In genomic region chr1:109898842-109899241, GRCh38 we compare ENCODE assay signal across 20 cellular contexts. TPM values are rescaled to one million over a fixed set of nuclear protein-coding genes. Genes with fewer than 3 reads are reported as not detected.
DNase-seq lines count a peak whose midpoint lies in the region; ATAC-seq, FAIRE-seq and TF ChIP-seq lines count a peak whose summit lies in the region.
"Had no signal": no experiment of that assay in that cellular context is flagged by ENCODE, and none has a peak within 500 bp of the region (broad histone marks: within the 10 kb centered on the region; RNA-seq: fewer than 3 reads in every experiment).

No MANE protein-coding gene starts in this region.

- H3K4me1 ChIP-seq in mammary epithelial cell (ENCODE audit: insufficient read depth, low read length) (peaks cover 23% of the 10 kb centered on the region), Panc1 (ENCODE audit: control insufficient read depth, insufficient read depth, low read length) (peaks cover 4% of the 10 kb centered on the region; the same call in 1 of the 2 replicates), endothelial cell of umbilical vein (ENCODE audit: control insufficient read depth, extremely low read depth, insufficient read depth, low read length) (peaks cover 30% of the 10 kb centered on the region), neutrophil (ENCODE audit: control insufficient read depth in 1 of 2, insufficient read depth in 1 of 2, low read depth in 1 of 2, low read length in 1 of 2) (peaks cover 71 to 79% of the 10 kb centered on the region in 2 experiments), mucosa of descending colon (ENCODE audit: low read depth) (no peaks in the 10 kb centered on the region)

- H3K27me3 ChIP-seq in mammary epithelial cell (ENCODE audit: insufficient read depth, low read length), result no peaks in the 10 kb centered on the region
- no peaks in the 10 kb centered on the region for H3K27me3 ChIP-seq in Panc1 (ENCODE audit: control insufficient read depth, insufficient read depth, low read length)
- no peaks in the 10 kb centered on the region for H3K27me3 ChIP-seq in endothelial cell of umbilical vein (ENCODE audit: control insufficient read depth in 2 of 2, insufficient read depth in 2 of 2, low read length in 2 of 2)
- H3K27me3 ChIP-seq in neutrophil, result no peaks in the 10 kb centered on the region

- H3K79me2 ChIP-seq in mammary epithelial cell (ENCODE audit: insufficient read depth, low read length) (no peaks in the 10 kb centered on the region), endothelial cell of umbilical vein (ENCODE audit: control insufficient read depth, insufficient read depth, low read length) (no peaks in the 10 kb centered on the region)

- DNase-seq in MCF 10A (ENCODE audit: unreplicated experiment) (peak; percentile 38), mammary epithelial cell (no peak), Panc1 (ENCODE audit: low read depth, low spot score) (no peak), endothelial cell of umbilical vein (ENCODE audit: low read depth, low spot score) (peak; percentile 36), mucosa of descending colon (no peak), H54 (ENCODE audit: insufficient read length, low spot score) (no peak), NCI-H1417 treated with DMSO at 0.1 percent for 48 hours (lab: John Stamatoyannopoulos, UW) (no peak)
- DNase-seq: AML-193; CD4-positive, alpha-beta T cell; DMS153; DMS79; GDM1; GM23248; HCEC 1CT had no signal

- POLR2A ChIA-PET in MCF 10A (lab: Yijun Ruan, JAX) (no interaction called here), Panc1 (lab: Charles Lee) (no interaction called here), endothelial cell of umbilical vein (lab: Charles Lee) (no interaction called here)

- no peaks in the 10 kb centered on the region for H3K36me3 ChIP-seq in mammary epithelial cell (ENCODE audit: insufficient read depth, low read length)
- H3K36me3 ChIP-seq in Panc1 (ENCODE audit: control insufficient read depth, insufficient read depth, low read length), result no peaks in the 10 kb centered on the region
- H3K36me3 ChIP-seq in endothelial cell of umbilical vein (ENCODE audit: control insufficient read depth in 2 of 2, extremely low read depth in 1 of 2, insufficient read depth in 2 of 2, low read length in 2 of 2), result no peaks in the 10 kb centered on the region
- no peaks in the 10 kb centered on the region for H3K36me3 ChIP-seq in neutrophil
- H3K36me3 ChIP-seq in mucosa of descending colon (ENCODE audit: low read depth), result no peaks in the 10 kb centered on the region

- BruUV-seq in MCF 10A (replicated peaks; lab: Mats Ljungman, UMichigan) (no TSS peak), mammary epithelial cell (replicated peaks; lab: Mats Ljungman, UMichigan) (no TSS peak), Panc1 (replicated peaks; lab: Mats Ljungman, UMichigan) (no TSS peak), endothelial cell of umbilical vein (replicated peaks; lab: Mats Ljungman, UMichigan) (no TSS peak)

- in situ Hi-C loops in mammary epithelial cell (cut with MboI; ENCODE audit: low sequenced_read_pairs in 2 of 2) (no loop called here), Panc1 (cut with HindIII; ENCODE audit: low pct_unique_long_range_greater_than_20kb, low sequenced_read_pairs) (no loop called here)

- no peak overlapping the region for H3K4me3 Mint-ChIP-seq in MCF 10A (ENCODE audit: unreplicated experiment)
- H3K4me3 Mint-ChIP-seq: CD4-positive, alpha-beta T cell had no signal

- FAIRE-seq in endothelial cell of umbilical vein (lab: Jason Lieb, UNC) (peak; percentile 59), H54 (lab: Jason Lieb, UNC) (no peak)
- FAIRE-seq: A549, GM12892, GM18507 had no signal

- no peaks in the 10 kb centered on the region for H3K9me3 Mint-ChIP-seq in MCF 10A (ENCODE audit: unreplicated experiment)
- H3K9me3 Mint-ChIP-seq: CD4-positive, alpha-beta T cell had no signal

- no peaks in the 10 kb centered on the region for H3K36me3 Mint-ChIP-seq in MCF 10A (ENCODE audit: insufficient read depth, unreplicated experiment)

- ATAC-seq in Panc1, result no peak
- no peak for ATAC-seq in mucosa of descending colon
- ATAC-seq: A549 had no signal

- H3K9ac ChIP-seq in mammary epithelial cell (ENCODE audit: insufficient read depth, low read length), result no peak overlapping the region
- no peak overlapping the region for H3K9ac ChIP-seq in endothelial cell of umbilical vein (replicated peaks; ENCODE audit: extremely low read depth, insufficient read depth, low read length)
- H3K9ac ChIP-seq: GM23248 had no signal

- H3K9me1 ChIP-seq in endothelial cell of umbilical vein (replicated peaks; ENCODE audit: control insufficient read depth, extremely low read depth, insufficient read depth, low read length), result no peaks in the 10 kb centered on the region

- WGBS in mammary epithelial cell (ENCODE audit: low coverage, missing lambda C conversion rate), result 100% methylated on average over 2 of the region's 2 CpGs

- CTCF ChIA-PET in MCF 10A (lab: Yijun Ruan, JAX), result no interaction called here
- CTCF ChIA-PET in mammary epithelial cell (lab: Charles Lee; ENCODE audit: low non-redundant PET), result no interaction called here
- CTCF ChIA-PET in Panc1 (lab: Charles Lee), result interaction anchor here (0.5 kb wide), 1 partner anchor 359 kb away, joined by 3 read pairs; the partner anchor contains the start of gene GPR61
- CTCF ChIA-PET in endothelial cell of umbilical vein (lab: Charles Lee), result interaction anchor here (1.2 kb wide), 1 partner anchor 85 kb away, joined by 7 read pairs; the partner anchor contains the start of gene AHCYL1

- no peak for TF ChIP-seq CTCF in MCF 10A (IDR thresholded peaks at IDR 0.05; ENCODE audit: unreplicated experiment)
- TF ChIP-seq CTCF in mammary epithelial cell (conservative IDR thresholded peaks at IDR 0.05 in 1 of 2, IDR thresholded peaks at IDR 0.05 in 1 of 2; ENCODE audit: extremely low read depth in 1 of 2, insufficient read depth in 1 of 2, low read depth in 1 of 2, low read length in 2 of 2), result no peak
- TF ChIP-seq CTCF in Panc1 (IDR thresholded peaks at IDR 0.05), result no peak
- no peak for TF ChIP-seq CTCF in endothelial cell of umbilical vein (IDR thresholded peaks at IDR 0.05; ENCODE audit: extremely low read depth in 1 of 2, insufficient read depth in 1 of 2, low read depth in 1 of 2, low read length in 2 of 2)
- no peak for TF ChIP-seq CTCF in neutrophil (IDR thresholded peaks at IDR 0.05)
- TF ChIP-seq CTCF in mucosa of descending colon (IDR thresholded peaks at IDR 0.05), result no peak

- no peak overlapping the region for H2AFZ ChIP-seq in mammary epithelial cell (ENCODE audit: low read depth, low read length)
- H2AFZ ChIP-seq in endothelial cell of umbilical vein (ENCODE audit: low read depth, low read length), result no peak overlapping the region
- H2AFZ ChIP-seq: GM23248 had no signal

- TF ChIP-seq POLR2A in endothelial cell of umbilical vein (IDR thresholded peaks at IDR 0.05; ENCODE audit: low read depth, low read length) (no peak), H54 (IDR thresholded peaks at IDR 0.05; ENCODE audit: low read depth, low read length) (no peak)

- no peaks in the 10 kb centered on the region for H3K9me3 ChIP-seq in mammary epithelial cell (replicated peaks; ENCODE audit: insufficient read depth, low read length)
- H3K9me3 ChIP-seq in Panc1 (ENCODE audit: control insufficient read depth, insufficient read depth, low read depth, low read length), result no peaks in the 10 kb centered on the region
- H3K9me3 ChIP-seq in endothelial cell of umbilical vein (replicated peaks; ENCODE audit: control insufficient read depth, insufficient read depth, low read length), result no peaks in the 10 kb centered on the region
- H3K9me3 ChIP-seq in neutrophil, result no peaks in the 10 kb centered on the region
- no peaks in the 10 kb centered on the region for H3K9me3 ChIP-seq in mucosa of descending colon
- H3K9me3 ChIP-seq: A549 had no signal

- H3K4me1 Mint-ChIP-seq in MCF 10A (ENCODE audit: insufficient read depth, unreplicated experiment), result peaks cover 21% of the 10 kb centered on the region

- no peak overlapping the region for H3K27ac ChIP-seq in mammary epithelial cell (ENCODE audit: insufficient read depth, low read depth, low read length)
- H3K27ac ChIP-seq in Panc1 (ENCODE audit: low read length), result peak overlapping the region; percentile 23; the same call in 1 of the 2 replicates
- no peak overlapping the region for H3K27ac ChIP-seq in endothelial cell of umbilical vein (ENCODE audit: insufficient read depth, low read depth, low read length)
- peak overlapping the region; percentile 88 for H3K27ac ChIP-seq in neutrophil
- H3K27ac ChIP-seq: 22Rv1, C4-2B, GM23248 had no signal

- H3K27ac Mint-ChIP-seq in MCF 10A (ENCODE audit: low read depth, unreplicated experiment), result no peak overlapping the region
- H3K27ac Mint-ChIP-seq: CD4-positive, alpha-beta T cell had no signal

- H4K20me1 ChIP-seq in mammary epithelial cell (ENCODE audit: insufficient read depth, low read length) (no peaks in the 10 kb centered on the region), endothelial cell of umbilical vein (replicated peaks; ENCODE audit: control insufficient read depth, extremely low read depth, insufficient read depth, low read length) (no peaks in the 10 kb centered on the region)

- no peaks in the 10 kb centered on the region for H3K27me3 Mint-ChIP-seq in MCF 10A (ENCODE audit: insufficient read depth, unreplicated experiment)
- H3K27me3 Mint-ChIP-seq: CD4-positive, alpha-beta T cell had no signal

- intact Hi-C loops in MCF 10A (cut with micrococcal nuclease), result no loop called here
- intact Hi-C loops in mammary epithelial cell (cut with micrococcal nuclease), result no loop called here
- intact Hi-C loops in Panc1 (cut with micrococcal nuclease; ENCODE audit: unreplicated experiment), result no loop called here
- intact Hi-C loops in endothelial cell of umbilical vein (cut with micrococcal nuclease), result loop anchor here (10.0 kb wide), 1 partner anchor 354 kb away; the partner anchor contains the start of gene GNAI3
- intact Hi-C loops in mucosa of descending colon (cut with DNase I, micrococcal nuclease), result no loop called here

- H3K4me3 ChIP-seq in mammary epithelial cell (replicated peaks in 1 of 3; ENCODE audit: insufficient read depth in 1 of 3, low read depth in 2 of 3, low read length in 3 of 3), result no peak overlapping the region
- no peak overlapping the region for H3K4me3 ChIP-seq in Panc1 (ENCODE audit: low read depth in 2 of 2, low read length in 2 of 2)
- H3K4me3 ChIP-seq in endothelial cell of umbilical vein (replicated peaks in 1 of 3; ENCODE audit: insufficient read depth in 1 of 3, low read depth in 1 of 3, low read length in 3 of 3), result no peak overlapping the region
- H3K4me3 ChIP-seq in neutrophil (ENCODE audit: low read depth in 1 of 2, low read length in 1 of 2), result no peak overlapping the region
- H3K4me3 ChIP-seq in mucosa of descending colon, result no peak overlapping the region
- H3K4me3 ChIP-seq: A549, GM23248 had no signal

- H3K4me2 ChIP-seq in mammary epithelial cell (ENCODE audit: insufficient read depth, low read depth, low read length) (no peak overlapping the region), endothelial cell of umbilical vein (ENCODE audit: insufficient read depth, low read length) (no peak overlapping the region)
- H3K4me2 ChIP-seq: A549 had no signal

- dilution Hi-C loops in mammary epithelial cell (cut with HindIII; ENCODE audit: low sequenced_read_pairs) (loop anchor here (5.0 kb wide), 1 partner anchor 107 kb away; no protein-coding TSS in a partner anchor), endothelial cell of umbilical vein (cut with MboI; ENCODE audit: extremely low pct_ligation_motif_present, low sequenced_read_pairs) (no loop called here)

RNA-seq across cellular contexts. Expression of gene CSF1, which starts 11.8 kb away (rescaled TPM):
- total RNA-seq in MCF 10A (2022) (6.3 and 11.7 TPM in 2 replicates), mammary epithelial cell (10 to 100 TPM in 1 of 2 donors, 1 to 10 TPM in 1; 5.6 to 29.5 TPM), Panc1 (2021; ENCODE audit: unreplicated experiment) (217 TPM), endothelial cell of umbilical vein (22.7 and 28.9 TPM in 2 replicates), mucosa of descending colon (10 to 100 TPM in 2 of 3 donors, 1 to 10 TPM in 1; 6.5 to 34.4 (median 19.9) TPM)
- polyA plus RNA-seq in mammary epithelial cell (9.9 TPM), endothelial cell of umbilical vein (23.3 and 24.5 TPM in 2 replicates)
- polyA minus RNA-seq in mammary epithelial cell (7.5 TPM), endothelial cell of umbilical vein (10.2 and 22.5 TPM in 2 replicates)
- 109 TPM for polyA plus RNA-seq in Panc1 (2012; ENCODE audit: insufficient read length)
- 18.0 and 21.7 TPM in 2 replicates for polyA plus RNA-seq in endothelial cell of umbilical vein (2011; cell fraction: cytosol; rRNA removed)
- polyA plus RNA-seq in endothelial cell of umbilical vein (2011; cell fraction: nucleus; rRNA removed), result 17.9 and 23.3 TPM in 2 replicates
- 18.7 and 20.5 TPM in 2 replicates for polyA plus RNA-seq in endothelial cell of umbilical vein (2012)
- 1.6 TPM for polyA minus RNA-seq in endothelial cell of umbilical vein (2011; cell fraction: cytosol; rRNA and poly(A)+ RNA removed)
- polyA minus RNA-seq in endothelial cell of umbilical vein (2011; cell fraction: nucleus; rRNA and poly(A)+ RNA removed), result 5.8 and 10.2 TPM in 2 replicates

Comparison
In these comparisons a context has a peak if more than half of its experiments do, and no peak if none do; other contexts are left out.
1. DNase-seq: peak in MCF 10A (single experiment) and endothelial cell of umbilical vein (single experiment); none in mammary epithelial cell (single experiment), Panc1 (single experiment), mucosa of descending colon (0 of 3), H54 (single experiment) and NCI-H1417 treated with DMSO at 0.1 percent for 48 hours (single experiment).
2. H3K27ac ChIP-seq: peak in Panc1 (single experiment) and neutrophil (single experiment); none in mammary epithelial cell (single experiment) and endothelial cell of umbilical vein (single experiment).
3. CTCF ChIA-PET loops: an anchor here in Panc1 (0.5 kb wide) and endothelial cell of umbilical vein (1.2 kb wide); none called in MCF 10A and mammary epithelial cell.